ENCODE assay signal across 9 cellular contexts in genomic region chr14:104678901-104679705, GRCh38. TPM values are rescaled to one million over a fixed set of nuclear protein-coding genes. Genes with fewer than 3 reads are reported as not detected.
DNase-seq lines count a peak whose midpoint lies in the region; ATAC-seq and TF ChIP-seq lines count a peak whose summit lies in the region.
"Had no signal": no experiment of that assay in that cellular context is flagged by ENCODE, and none has a peak within 500 bp of the region (broad histone marks: within the 10 kb centered on the region; RNA-seq: fewer than 3 reads in every experiment).

No MANE protein-coding gene starts in this region.

- no peaks in the 10 kb centered on the region for H3K36me3 ChIP-seq in GM23338 (ENCODE audit: insufficient read depth)

- no peaks in the 10 kb centered on the region for H3K9me3 Mint-ChIP-seq in GM23338
- no peaks in the 10 kb centered on the region for H3K9me3 Mint-ChIP-seq in activated naive CD8-positive, alpha-beta T cell treated with anti-CD3 and anti-CD28 coated beads for 36 hours

- no peaks in the 10 kb centered on the region for H3K79me2 ChIP-seq in GM23338 (replicated peaks; ENCODE audit: insufficient read depth)

- H3K27ac Mint-ChIP-seq in GM23338, result peak overlapping the region; percentile 98; the same call in 1 of the 2 replicates
- H3K27ac Mint-ChIP-seq in activated naive CD8-positive, alpha-beta T cell treated with anti-CD3 and anti-CD28 coated beads for 36 hours, result peak overlapping the region; percentile 86

- ATAC-seq in GM23338 (no peak), HG03159 (IDR thresholded peaks at IDR 0.05; ENCODE audit: unreplicated experiment) (no peak), GM18498 (IDR thresholded peaks at IDR 0.05; ENCODE audit: unreplicated experiment) (no peak)

- H3K27ac ChIP-seq in GM23338 (ENCODE audit: low read depth) (peak overlapping the region; percentile 97; the same call in 1 of the 2 replicates), skin epidermis (peak overlapping the region in 17 of 21 experiments; percentile 72 to 95 (median 87))

- H3F3A ChIP-seq in GM23338 (replicated peaks; ENCODE audit: low read depth), result peaks cover 27% of the 10 kb centered on the region

- DNase-seq in GM23338 (ENCODE audit: low spot score) (no peak), hippocampal formation (lab: John Stamatoyannopoulos, UW) (peak; percentile 55 to 72), DMS79 treated with DMSO at 0.1 percent for 48 hours (lab: John Stamatoyannopoulos, UW) (no peak), NCI-H774 (lab: John Stamatoyannopoulos, UW) (no peak)
- no peak for DNase-seq in activated naive CD8-positive, alpha-beta T cell treated with anti-CD3 and anti-CD28 coated beads for 36 hours
- DNase-seq: activated B cell treated with CpG ODN at 0.5 μM for 24 hours had no signal

- H3K27me3 Mint-ChIP-seq in GM23338 (ENCODE audit: insufficient read depth, low read depth, poor library complexity), result peaks cover 23% of the 10 kb centered on the region
- H3K27me3 Mint-ChIP-seq in activated naive CD8-positive, alpha-beta T cell treated with anti-CD3 and anti-CD28 coated beads for 36 hours, result no peaks in the 10 kb centered on the region
- H3K27me3 Mint-ChIP-seq: activated B cell treated with CpG ODN at 0.5 μM for 24 hours had no signal

- H2AFZ ChIP-seq in GM23338, result no peak overlapping the region

- H4K20me1 ChIP-seq in GM23338 (replicated peaks; ENCODE audit: insufficient read depth), result no peaks in the 10 kb centered on the region

- peak overlapping the region; percentile 93 for H3K4me2 ChIP-seq in GM23338

- peaks cover 61% of the 10 kb centered on the region for H3K4me1 ChIP-seq in GM23338 (ENCODE audit: insufficient read depth)

- H3K36me3 Mint-ChIP-seq in GM23338 (ENCODE audit: low read depth), result no peaks in the 10 kb centered on the region
- no peaks in the 10 kb centered on the region for H3K36me3 Mint-ChIP-seq in activated naive CD8-positive, alpha-beta T cell treated with anti-CD3 and anti-CD28 coated beads for 36 hours

- no peak for TF ChIP-seq CTCF in GM23338 (conservative IDR thresholded peaks at IDR 0.05; ENCODE audit: low read depth in 2 of 2)

- H3K4me3 Mint-ChIP-seq in GM23338, result no peak overlapping the region
- no peak overlapping the region for H3K4me3 Mint-ChIP-seq in activated naive CD8-positive, alpha-beta T cell treated with anti-CD3 and anti-CD28 coated beads for 36 hours

- peaks cover 57% of the 10 kb centered on the region for H3K4me1 Mint-ChIP-seq in GM23338
- H3K4me1 Mint-ChIP-seq in activated naive CD8-positive, alpha-beta T cell treated with anti-CD3 and anti-CD28 coated beads for 36 hours, result peaks cover 18% of the 10 kb centered on the region

- no peaks in the 10 kb centered on the region for H3K27me3 ChIP-seq in GM23338 (ENCODE audit: insufficient read depth)

- H3K4me3 ChIP-seq in GM23338 (no peak overlapping the region), skin epidermis (no peak overlapping the region)

- peaks cover 6% of the 10 kb centered on the region; the same call in 1 of the 2 replicates for H3K9me2 ChIP-seq in GM23338 (ENCODE audit: insufficient read depth)

TF ChIP-seq in GM23338, 12 proteins besides CTCF, POLR2A, EP300 and RAD21 (continues in another document):
- TF ChIP-seq STAT1 (IDR thresholded peaks at IDR 0.05; ENCODE audit: unreplicated experiment) (no peak), ETS1 (IDR thresholded peaks at IDR 0.05) (no peak), REST (IDR thresholded peaks at IDR 0.05; ENCODE audit: unreplicated experiment) (no peak), NANOG (IDR thresholded peaks at IDR 0.05; ENCODE audit: borderline replicate concordance) (no peak), POLR2AphosphoS5 (IDR thresholded peaks at IDR 0.05; ENCODE audit: low read depth) (no peak), JUNB (IDR thresholded peaks at IDR 0.05; ENCODE audit: unreplicated experiment) (no peak), ZNF114 (CRISPR knock-in tag; IDR thresholded peaks at IDR 0.05) (no peak), ZNF331 (CRISPR knock-in tag; IDR thresholded peaks at IDR 0.05; ENCODE audit: low read depth) (no peak)

RNA-seq across cellular contexts. Expression of gene INF2, which starts 10.3 kb away (rescaled TPM):
- total RNA-seq in GM23338 (2014; rRNA removed; shearing (Covaris generic)), result 52.4 and 75.5 TPM in 2 replicates
- polyA plus RNA-seq in GM23338 (2016; fragmentation: Nextera tagmentation; extraction: Ambion mirVana), result 36.7 and 37.2 TPM in 2 replicates
- 10 to 100 TPM; 67.8 TPM for total RNA-seq in activated naive CD8-positive, alpha-beta T cell treated with anti-CD3 and anti-CD28 coated beads for 36 hours

RNA-seq across cellular contexts. Expression of gene ADSS1, which starts 44.9 kb away (rescaled TPM):
- total RNA-seq in GM23338 (2014; rRNA removed; shearing (Covaris generic)), result 4.3 and 11.6 TPM in 2 replicates
- 9.5 and 12.4 TPM in 2 replicates for polyA plus RNA-seq in GM23338 (2016; fragmentation: Nextera tagmentation; extraction: Ambion mirVana)
- 1 to 10 TPM in 1 of 2 experiments, under 1 TPM in 1; 0.87 to 1.7 TPM for total RNA-seq in activated naive CD8-positive, alpha-beta T cell treated with anti-CD3 and anti-CD28 coated beads for 36 hours

Comparison
In these comparisons a context has a peak if more than half of its experiments do, and no peak if none do; other contexts are left out.
1. DNase-seq: peak in hippocampal formation (2 of 2); none in GM23338 (single experiment), activated naive CD8-positive, alpha-beta T cell treated with anti-CD3 and anti-CD28 coated beads for 36 hours (single experiment), DMS79 treated with DMSO at 0.1 percent for 48 hours (single experiment) and NCI-H774 (single experiment).